In the genomic region with DNA sequence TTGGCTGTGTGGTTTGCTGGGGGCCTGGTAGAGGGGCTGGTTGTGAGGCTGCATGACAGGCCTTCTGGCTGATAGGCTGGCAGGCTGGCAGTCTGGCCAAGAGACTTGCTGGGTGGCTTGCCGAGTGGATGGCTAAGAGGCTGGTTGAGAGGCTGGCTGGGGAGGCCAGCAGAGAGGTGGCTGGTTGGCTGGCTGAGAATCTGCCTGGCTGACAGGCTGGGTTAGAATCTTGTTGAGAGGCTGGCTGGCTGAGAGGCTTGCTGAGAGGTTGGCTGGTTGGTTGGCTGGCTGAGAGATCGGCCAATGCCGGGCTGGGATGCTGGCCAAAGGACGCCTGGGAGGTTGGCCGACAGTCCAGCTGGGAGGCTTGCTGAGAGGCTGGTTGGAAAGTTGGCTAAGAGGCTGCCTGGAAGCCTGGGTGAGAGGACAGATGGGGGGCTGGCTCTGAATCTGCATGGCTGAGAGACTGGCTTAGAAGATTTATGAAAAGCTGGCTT, we compare ENCODE assay signal across 16 cellular contexts. TPM values are rescaled to one million over a fixed set of nuclear protein-coding genes. Genes with fewer than 3 reads are reported as not detected.
DNase-seq lines count a peak whose midpoint lies in the region; ATAC-seq and TF ChIP-seq lines count a peak whose summit lies in the region.
"Had no signal": no experiment of that assay in that cellular context is flagged by ENCODE, and none has a peak within 500 bp of the region (broad histone marks: within the 10 kb centered on the region; RNA-seq: fewer than 3 reads in every experiment).

No MANE protein-coding gene starts in this region.

- 35% methylated on average over 4 of the region's 5 CpGs; no CpG with 5 or more reads in 1 of the 2 donors for WGBS in gastroesophageal sphincter (ENCODE audit: low coverage in 1 of 2), 2 donors

- no TSS peak for BruUV-seq in Caco-2 (replicated peaks; lab: Mats Ljungman, UMichigan)

- H3K36me3 Mint-ChIP-seq in Caco-2 (ENCODE audit: insufficient read depth, unreplicated experiment) (no peaks in the 10 kb centered on the region), osteocyte (ENCODE audit: unreplicated experiment) (no peaks in the 10 kb centered on the region)

- DNase-seq in Caco-2 (no peak), NCI-H524 (lab: John Stamatoyannopoulos, UW) (peak; percentile 95 to 98), osteocyte (ENCODE audit: extremely low spot score, unreplicated experiment) (peak; percentile 79), mesenteric fat pad (ENCODE audit: low spot score) (no peak)
- DNase-seq in effector memory CD4-positive, alpha-beta T cell, result no peak
- DNase-seq: activated CD4-positive, alpha-beta T cell treated with anti-CD3 and anti-CD28 coated beads, Interleukin-2, amount 50 U/mL, for 4 hours; activated gamma-delta T cell; H7; NCI-H1436 treated with DMSO at 0.1 percent for 48 hours; stimulated activated CD4-positive, alpha-beta T cell treated with anti-CD3 and anti-CD28 coated beads, Interleukin-12 subunit alpha, Interleukin-12 subunit beta, amount 100 ng/mL, for 4 hours had no signal

- ATAC-seq in gastroesophageal sphincter, result peak; percentile 42
- no peak for ATAC-seq in HG03280 (IDR thresholded peaks at IDR 0.05; ENCODE audit: unreplicated experiment)
- ATAC-seq in HG02870 (IDR thresholded peaks at IDR 0.05; ENCODE audit: unreplicated experiment), result no peak
- ATAC-seq: esophagus mucosa had no signal

- H3K9me3 Mint-ChIP-seq in Caco-2 (ENCODE audit: unreplicated experiment), result no peaks in the 10 kb centered on the region
- peaks cover 10% of the 10 kb centered on the region for H3K9me3 Mint-ChIP-seq in osteocyte (ENCODE audit: unreplicated experiment)
- H3K9me3 Mint-ChIP-seq: nephron had no signal

- H3K36me3 ChIP-seq in Caco-2 (ENCODE audit: control insufficient read depth, insufficient read depth, low read length) (no peaks in the 10 kb centered on the region), gastroesophageal sphincter (no peaks in the 10 kb centered on the region)
- no peaks in the 10 kb centered on the region for H3K36me3 ChIP-seq in effector memory CD4-positive, alpha-beta T cell (ENCODE audit: control insufficient read depth, insufficient read depth, low read length)

- H3K27ac ChIP-seq in gastroesophageal sphincter, result peak overlapping the region in 3 of 4 donors; percentile 57 to 69 (median 64)
- no peak overlapping the region for H3K27ac ChIP-seq in effector memory CD4-positive, alpha-beta T cell (ENCODE audit: insufficient read depth, low read length, poor library complexity, severe bottlenecking)

- H3K4me3 ChIP-seq in Caco-2 (ENCODE audit: low read depth, low read length), result no peak overlapping the region
- H3K4me3 ChIP-seq in gastroesophageal sphincter, result peak overlapping the region in 1 of 2 donors; percentile 0
- H3K4me3 ChIP-seq in effector memory CD4-positive, alpha-beta T cell (ENCODE audit: insufficient read depth, low read depth, low read length, poor library complexity, severe bottlenecking), result no peak overlapping the region

- CTCF ChIA-PET in Caco-2 (lab: Charles Lee), result no interaction called here

- H3K27ac Mint-ChIP-seq in Caco-2 (ENCODE audit: unreplicated experiment), result peak overlapping the region; percentile 4
- H3K27ac Mint-ChIP-seq in osteocyte (ENCODE audit: unreplicated experiment), result no peak overlapping the region

- TF ChIP-seq EP300 in gastroesophageal sphincter (IDR thresholded peaks at IDR 0.05), result no peak

- H3K27me3 ChIP-seq in Caco-2 (replicated peaks; ENCODE audit: control insufficient read depth, insufficient read depth, low read length), result no peaks in the 10 kb centered on the region; the same call in 1 of the 2 replicates
- H3K27me3 ChIP-seq in gastroesophageal sphincter, result no peaks in the 10 kb centered on the region
- no peaks in the 10 kb centered on the region for H3K27me3 ChIP-seq in effector memory CD4-positive, alpha-beta T cell (replicated peaks; ENCODE audit: control insufficient read depth, insufficient read depth, low read length, poor library complexity, severe bottlenecking)

- H3K4me1 ChIP-seq in Caco-2 (no peaks in the 10 kb centered on the region), gastroesophageal sphincter (peaks cover 0 to 46% (median 4%) of the 10 kb centered on the region in 3 donors)
- no peaks in the 10 kb centered on the region for H3K4me1 ChIP-seq in effector memory CD4-positive, alpha-beta T cell (ENCODE audit: control insufficient read depth, insufficient read depth, low read length, poor library complexity, severe bottlenecking)

- intact Hi-C loops in Caco-2 (cut with micrococcal nuclease; ENCODE audit: unreplicated experiment), result no loop called here

- H3K4me1 Mint-ChIP-seq in Caco-2 (ENCODE audit: low read depth, unreplicated experiment) (no peaks in the 10 kb centered on the region), osteocyte (ENCODE audit: unreplicated experiment) (no peaks in the 10 kb centered on the region)

- H3K9me3 ChIP-seq in Caco-2, result no peaks in the 10 kb centered on the region
- no peaks in the 10 kb centered on the region for H3K9me3 ChIP-seq in gastroesophageal sphincter
- no peaks in the 10 kb centered on the region for H3K9me3 ChIP-seq in effector memory CD4-positive, alpha-beta T cell (ENCODE audit: control insufficient read depth, low read length)

- TF ChIP-seq CTCF in Caco-2 (IDR thresholded peaks at IDR 0.05; ENCODE audit: insufficient read depth in 1 of 2, low read depth in 1 of 2, low read length in 1 of 2, severe bottlenecking in 1 of 2, unreplicated experiment in 1 of 2) (no peak), gastroesophageal sphincter (IDR thresholded peaks at IDR 0.05) (no peak), osteocyte (IDR thresholded peaks at IDR 0.05) (no peak)

- POLR2A ChIA-PET in Caco-2 (lab: Charles Lee), result no interaction called here

- H3K27me3 Mint-ChIP-seq in Caco-2 (ENCODE audit: insufficient read depth, unreplicated experiment) (peaks cover 3% of the 10 kb centered on the region), osteocyte (ENCODE audit: unreplicated experiment) (no peaks in the 10 kb centered on the region)

- no peak overlapping the region for H3K4me3 Mint-ChIP-seq in Caco-2 (ENCODE audit: unreplicated experiment)
- H3K4me3 Mint-ChIP-seq in osteocyte (ENCODE audit: unreplicated experiment), result no peak overlapping the region

- TF ChIP-seq POLR2A in gastroesophageal sphincter (IDR thresholded peaks at IDR 0.05), result no peak

RNA-seq across cellular contexts. Expression of a gene that starts 35.9 kb away (rescaled TPM):
- 0.56 and 1.4 TPM in 2 replicates for total RNA-seq in Caco-2 (2022)
- under 1 TPM in 1 of 4 donors, not detected in 3; 0.13 TPM for total RNA-seq in gastroesophageal sphincter
- not detected in 2 replicates for total RNA-seq in osteocyte
- not detected for total RNA-seq in mesenteric fat pad
- total RNA-seq: esophagus mucosa; H7; T-helper 1 cell treated with Interleukin-12 subunit alpha and Interleukin-12 subunit beta and Interleukin-4 antibody, amounts not matched to agents 30 ng/mL and 1 ng/mL, for 36 hours had no signal

Comparison
In these comparisons a context has a peak if more than half of its experiments do, and no peak if none do; other contexts are left out.
1. DNase-seq: peak in NCI-H524 (2 of 2) and osteocyte (single experiment); none in Caco-2 (0 of 2), mesenteric fat pad (single experiment) and effector memory CD4-positive, alpha-beta T cell (0 of 3).